17 cellular contexts compared by ENCODE assay signal in the genomic region with DNA sequence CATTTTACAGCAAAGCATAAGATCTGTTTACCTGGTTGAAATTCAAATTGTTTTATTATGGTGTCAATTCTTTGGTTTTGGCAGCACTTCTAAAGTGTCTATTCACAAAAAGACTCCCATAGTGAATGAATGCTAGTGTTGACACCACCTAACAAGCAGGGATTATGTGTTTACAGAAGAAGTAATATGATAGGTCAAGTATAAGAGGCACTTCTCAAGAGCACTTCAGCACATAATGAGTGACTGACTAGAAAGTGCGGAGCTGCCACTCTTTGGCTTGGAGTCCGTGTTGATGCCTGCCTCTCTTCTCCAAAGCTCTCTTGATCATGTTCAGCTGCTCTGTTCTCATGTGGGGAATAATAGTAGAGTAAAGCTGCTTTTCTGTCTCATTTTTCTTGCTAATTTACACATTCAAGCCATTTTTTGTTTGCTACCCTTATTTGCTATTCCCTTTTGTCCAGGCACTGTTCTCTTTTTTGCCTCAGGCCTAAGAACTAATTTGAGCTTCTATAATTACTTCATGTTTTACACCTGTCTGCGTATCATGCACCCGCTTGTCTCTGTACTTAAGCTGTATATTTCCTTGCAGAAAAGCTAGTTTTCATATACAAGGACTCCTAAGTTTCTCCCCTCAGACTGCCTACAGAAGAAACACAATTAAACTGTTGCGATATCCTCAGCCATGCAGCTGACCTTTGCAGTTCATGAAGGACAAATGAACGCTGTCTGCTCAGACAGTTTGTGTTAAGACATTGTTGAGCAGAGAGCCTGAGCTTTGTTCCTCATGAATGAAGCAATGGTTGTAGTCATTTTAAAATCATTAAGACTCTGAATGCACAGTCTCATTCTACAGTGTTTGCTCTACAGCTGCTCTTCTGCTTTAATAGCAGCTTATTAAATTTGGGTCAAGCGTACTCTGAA. TPM values are rescaled to one million over a fixed set of nuclear protein-coding genes. Genes with fewer than 3 reads are reported as not detected.
DNase-seq lines count a peak whose midpoint lies in the region; ATAC-seq and TF ChIP-seq lines count a peak whose summit lies in the region.
"Had no signal": no experiment of that assay in that cellular context is flagged by ENCODE, and none has a peak within 500 bp of the region (broad histone marks: within the 10 kb centered on the region; RNA-seq: fewer than 3 reads in every experiment).

No MANE protein-coding gene starts in this region.

- ATAC-seq in lung (ENCODE audit: insufficient read depth, low FRiP score) (peak; percentile 34), HG03460 (IDR thresholded peaks at IDR 0.05; ENCODE audit: unreplicated experiment) (no peak), HG03571 (IDR thresholded peaks at IDR 0.05; ENCODE audit: unreplicated experiment) (no peak)
- ATAC-seq: mucosa of descending colon had no signal

- 68 to 84% methylated on average over 7 of the region's 7 CpGs for WGBS in lung, 2 donors

- H3K4me1 ChIP-seq in lung (ENCODE audit: control insufficient read depth in 2 of 2, insufficient read depth in 2 of 2, low read length in 2 of 2): no peaks in the 10 kb centered on the region
- H3K4me1 ChIP-seq: Peyer's patch, prostate gland had no signal

- no peaks in the 10 kb centered on the region for H3K27me3 ChIP-seq in lung (ENCODE audit: control insufficient read depth, insufficient read depth)
- H3K27me3 ChIP-seq: Peyer's patch, vagina had no signal

- DNase-seq in DMS79 (lab: John Stamatoyannopoulos, UW) (peak; percentile 88), NCI-H2029 (lab: John Stamatoyannopoulos, UW) (peak; percentile 77), NCI-H748 treated with DMSO at 0.1 percent for 48 hours (lab: John Stamatoyannopoulos, UW) (peak; percentile 97), lung (ENCODE audit: low spot score) (no peak), Kasumi-1 (lab: John Stamatoyannopoulos, UW) (no peak), mesenteric fat pad (ENCODE audit: low spot score) (no peak)
- DNase-seq: activated CD4-positive, alpha-beta T cell treated with anti-CD3 and anti-CD28 coated beads, Interleukin-2, amount 50 U/mL, for 1 hour; activated T-cell treated with anti-CD3 and anti-CD28 coated beads, Interleukin-2, amount 50 U/mL, for 48 hours; dermis blood vessel endothelial cell; mucosa of descending colon; Peyer's patch; stimulated activated CD4-positive, alpha-beta T cell treated with anti-CD3 and anti-CD28 coated beads, Interleukin-1b, Interleukin-23, amount 100 ng/mL, for 48 hours had no signal

- H3K4me3 ChIP-seq in lung: no peak overlapping the region
- H3K4me3 ChIP-seq: mucosa of descending colon, Peyer's patch, prostate gland, vagina had no signal

- no peak overlapping the region for H3K27ac ChIP-seq in lung (ENCODE audit: low read depth in 1 of 2, low read length in 1 of 2)
- H3K27ac ChIP-seq: Peyer's patch, prostate gland, vagina had no signal

- no peaks in the 10 kb centered on the region for H3K9me3 ChIP-seq in lung (ENCODE audit: control insufficient read depth in 2 of 2, insufficient read depth in 1 of 2, low read length in 1 of 2)
- H3K9me3 ChIP-seq: mucosa of descending colon, Peyer's patch, prostate gland, vagina had no signal

- TF ChIP-seq CTCF in lung (IDR thresholded peaks at IDR 0.05; ENCODE audit: control extremely low read depth, extremely low read depth): no peak

- no peaks in the 10 kb centered on the region for H3K36me3 ChIP-seq in lung (ENCODE audit: control insufficient read depth in 2 of 2, insufficient read depth in 2 of 2, low read length in 2 of 2)
- H3K36me3 ChIP-seq: Peyer's patch, prostate gland, vagina had no signal

RNA-seq across cellular contexts. Expression of a gene that starts 22.9 kb away (rescaled TPM):
- total RNA-seq in lung (under 1 TPM in 1 of 2 donors, not detected in 1; 0.28 TPM), mesenteric fat pad (0.61 TPM)
- polyA plus RNA-seq in lung: under 1 TPM in 1 of 2 donors, not detected in 1; 0.04 TPM
- total RNA-seq: T-helper 2 cell treated with Interferon-gamma antibody and Interleukin-4, amounts not matched to agents 100 ng/mL and 5 ng/mL, for 36 hours had no signal

Comparison
In these comparisons a context has a peak if more than half of its experiments do, and no peak if none do; other contexts are left out.
1. DNase-seq: peak in DMS79 (single experiment), NCI-H2029 (single experiment) and NCI-H748 treated with DMSO at 0.1 percent for 48 hours (single experiment); none in lung (single experiment), Kasumi-1 (0 of 2) and mesenteric fat pad (single experiment).